8 cellular contexts compared by ENCODE assay signal in genomic region chr1:144551543-144552424, GRCh38. TPM values are rescaled to one million over a fixed set of nuclear protein-coding genes. Genes with fewer than 3 reads are reported as not detected.
DNase-seq lines count a peak whose midpoint lies in the region; ATAC-seq and TF ChIP-seq lines count a peak whose summit lies in the region.

No MANE protein-coding gene starts in this region.

- TF ChIP-seq CTCF in LNCaP clone FGC (IDR thresholded peaks at IDR 0.05; ENCODE audit: control insufficient read depth, extremely low read depth, insufficient read depth): no peak
- no peak for TF ChIP-seq CTCF in body of pancreas (IDR thresholded peaks at IDR 0.05)
- TF ChIP-seq CTCF in sigmoid colon (IDR thresholded peaks at IDR 0.05): no peak

- intact Hi-C loops in body of pancreas (cut with DNase I): no loop called here
- intact Hi-C loops in sigmoid colon (cut with DNase I): no loop called here

- no peaks in the 10 kb centered on the region for H3K27me3 Mint-ChIP-seq in CD8-positive, alpha-beta memory T cell

- peak overlapping the region; percentile 60 for H3K4me3 ChIP-seq in CD8-positive, alpha-beta memory T cell (ENCODE audit: low read length)
- H3K4me3 ChIP-seq in LNCaP clone FGC (ENCODE audit: low read depth, low read length): peak overlapping the region; percentile 51
- no peak overlapping the region for H3K4me3 ChIP-seq in body of pancreas
- H3K4me3 ChIP-seq in sigmoid colon: peak overlapping the region; percentile 29 to 50 (median 44)

- CTCF ChIA-PET in CD8-positive, alpha-beta memory T cell (lab: Charles Lee): interaction anchor here (0.9 kb wide), 1 partner anchor 18 kb away, joined by 3 read pairs; no protein-coding TSS in a partner anchor

- WGBS in body of pancreas, 2 donors: 1 to 4% methylated on average over 26 to 48 of the region's 48 CpGs
- 2 to 12% methylated on average over 48 of the region's 48 CpGs for WGBS in sigmoid colon, 2 donors

- no peaks in the 10 kb centered on the region for H3K27me3 ChIP-seq in CD8-positive, alpha-beta memory T cell (ENCODE audit: insufficient read depth, low read length, poor library complexity, severe bottlenecking)
- H3K27me3 ChIP-seq in body of pancreas: no peaks in the 10 kb centered on the region
- H3K27me3 ChIP-seq in sigmoid colon: peaks cover 0 to 33% (median 0%) of the 10 kb centered on the region in 3 donors

- peaks cover 16 to 30% (median 28%) of the 10 kb centered on the region in 3 donors for H3K4me1 Mint-ChIP-seq in CD8-positive, alpha-beta memory T cell

- TF ChIP-seq POLR2A in body of pancreas (IDR thresholded peaks at IDR 0.05): peak; percentile 43 to 80 (median 51)
- peak; percentile 37 to 56 for TF ChIP-seq POLR2A in sigmoid colon (IDR thresholded peaks at IDR 0.05)

- TF ChIP-seq EP300 in sigmoid colon (IDR thresholded peaks at IDR 0.05): peak in 1 of 4 donors; percentile 20

- POLR2A ChIA-PET in CD8-positive, alpha-beta memory T cell (lab: Charles Lee): interaction anchor here (0.6 kb wide), 1 partner anchor 18 kb away, joined by 4 read pairs; no protein-coding TSS in a partner anchor

- ATAC-seq in GM21515 (IDR thresholded peaks at IDR 0.05; ENCODE audit: unreplicated experiment) (peak; percentile 67), body of pancreas (peak; percentile 83)

- H3K27ac Mint-ChIP-seq in CD8-positive, alpha-beta memory T cell: peak overlapping the region; percentile 89 to 99 (median 98)

- peaks cover 15% of the 10 kb centered on the region for H3K4me1 ChIP-seq in CD8-positive, alpha-beta memory T cell (ENCODE audit: insufficient read depth, low read length)
- H3K4me1 ChIP-seq in body of pancreas (peaks cover 10% of the 10 kb centered on the region), sigmoid colon (peaks cover 0 to 17% (median 11%) of the 10 kb centered on the region in 4 donors)

- DNase-seq in CD8-positive, alpha-beta memory T cell: peak; percentile 61 to 84 (median 69)
- peak; percentile 92 for DNase-seq in LNCaP clone FGC (ENCODE audit: low read depth)
- peak; percentile 60 for DNase-seq in T-helper 22 cell (ENCODE audit: low read depth)
- DNase-seq in body of pancreas: peak; percentile 61 to 81 (median 68)
- DNase-seq in iPS DF 19.7 (ENCODE audit: low read depth, low spot score): peak; percentile 94
- peak; percentile 97 for DNase-seq in sigmoid colon
- no peak for DNase-seq in AML-193 (lab: John Stamatoyannopoulos, UW)

- no peaks in the 10 kb centered on the region for H3K9me3 ChIP-seq in CD8-positive, alpha-beta memory T cell (ENCODE audit: low read length)
- H3K9me3 ChIP-seq in body of pancreas (no peaks in the 10 kb centered on the region), sigmoid colon (no peaks in the 10 kb centered on the region)

- H3K9me3 Mint-ChIP-seq in CD8-positive, alpha-beta memory T cell: no peaks in the 10 kb centered on the region

- no peaks in the 10 kb centered on the region for H3K36me3 ChIP-seq in CD8-positive, alpha-beta memory T cell (ENCODE audit: insufficient read depth, low read length)
- H3K36me3 ChIP-seq in body of pancreas (replicated peaks in 1 of 2; ENCODE audit: insufficient read depth in 1 of 2, low read depth in 2 of 2) (no peaks in the 10 kb centered on the region), sigmoid colon (no peaks in the 10 kb centered on the region)

- H3K4me3 Mint-ChIP-seq in CD8-positive, alpha-beta memory T cell: peak overlapping the region; percentile 82 to 93 (median 84)

- H3K27ac ChIP-seq in CD8-positive, alpha-beta memory T cell (ENCODE audit: low read depth, low read length): peak overlapping the region; percentile 90
- H3K27ac ChIP-seq in body of pancreas (peak overlapping the region; percentile 42 to 85 (median 74)), sigmoid colon (peak overlapping the region; percentile 81 to 90 (median 88))

- H3K36me3 Mint-ChIP-seq in CD8-positive, alpha-beta memory T cell: peaks cover 0 to 5% (median 0%) of the 10 kb centered on the region in 3 donors

RNA-seq across cellular contexts. Expression of gene PPIAL4F, which starts 40.9 kb away (rescaled TPM):
- total RNA-seq in CD8-positive, alpha-beta memory T cell: not detected
- not detected for polyA plus RNA-seq in CD8-positive, alpha-beta memory T cell
- total RNA-seq in body of pancreas: not detected
- total RNA-seq in sigmoid colon: not detected
- polyA plus RNA-seq in sigmoid colon: not detected

Comparison
In these comparisons a context has a peak if more than half of its experiments do, and no peak if none do; other contexts are left out.
1. DNase-seq: peak in CD8-positive, alpha-beta memory T cell (5 of 5), LNCaP clone FGC (single experiment), T-helper 22 cell (single experiment), body of pancreas (4 of 4), iPS DF 19.7 (single experiment) and sigmoid colon (single experiment); none in AML-193 (0 of 2).
2. H3K4me3 ChIP-seq: peak in CD8-positive, alpha-beta memory T cell (single experiment), LNCaP clone FGC (single experiment) and sigmoid colon (4 of 4); none in body of pancreas (0 of 2).
3. Peak in every context shown above with its lines, with median percentiles within 50 percentile points of each other: H3K27ac ChIP-seq.